8 cellular contexts compared by ENCODE assay signal in the genomic region with DNA sequence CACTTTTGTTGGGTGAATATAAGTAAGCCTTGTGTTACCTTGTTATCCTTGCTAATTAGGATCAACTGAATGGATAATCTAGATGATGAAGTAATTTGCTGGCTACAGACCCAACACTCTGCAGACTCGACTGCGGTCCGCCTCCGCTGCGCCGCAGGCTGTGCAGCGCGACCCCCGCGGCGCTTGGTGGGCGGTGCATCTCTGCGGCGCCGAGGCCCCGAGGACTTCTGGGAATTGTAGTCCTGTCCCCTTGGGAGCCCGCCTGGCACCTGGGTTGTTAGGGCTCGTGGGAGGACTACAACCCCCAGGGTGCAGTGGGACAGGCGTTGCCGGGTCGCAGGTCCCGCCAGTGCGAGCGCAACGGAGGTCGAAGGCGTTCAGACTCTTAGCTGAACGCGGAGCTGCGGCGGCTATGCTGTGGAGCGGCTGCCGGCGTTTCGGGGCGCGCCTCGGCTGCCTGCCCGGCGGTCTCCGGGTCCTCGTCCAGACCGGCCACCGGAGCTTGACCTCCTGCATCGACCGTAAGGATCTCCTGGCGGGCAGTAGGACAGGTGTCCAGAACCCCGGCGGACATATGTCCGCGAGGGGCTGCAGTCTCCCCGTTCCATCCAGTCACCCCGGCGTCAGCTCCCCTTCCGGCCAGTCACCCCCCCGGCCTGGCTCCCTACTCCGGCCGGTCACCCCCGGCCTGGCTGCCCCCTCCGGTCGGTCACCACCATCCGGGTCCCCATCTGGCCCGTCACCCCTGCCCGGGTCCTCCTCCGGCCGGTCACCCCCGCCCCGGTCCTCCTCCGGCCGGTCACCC.
A peak's percentile ranks its signal among the peaks of the same experiment; 100 is the strongest.
DNase-seq lines count a peak whose midpoint lies in the region; ATAC-seq and TF ChIP-seq lines count a peak whose summit lies in the region.

A gene (plus strand): TSS at position 380 of the 805 bp plus-strand sequence. CDS start 33 bp downstream, at position 413.
A gene (minus strand): TSS at position 164 of the 805 bp plus-strand sequence. CDS start 470 bp downstream, outside the sequence.

- peak; percentile 98 for ATAC-seq in GM19025 (IDR thresholded peaks at IDR 0.05; ENCODE audit: low read depth, unreplicated experiment)
- peak; percentile 99 for ATAC-seq in HG03342 (IDR thresholded peaks at IDR 0.05; ENCODE audit: unreplicated experiment)
- peak; percentile 100 for ATAC-seq in central memory CD8-positive, alpha-beta T cell (replicated peaks; ENCODE audit: extremely low read depth, poor library complexity, severe bottlenecking)

- TF ChIP-seq CTCF in AG10803 (conservative IDR thresholded peaks at IDR 0.05; ENCODE audit: low read length), result peak; percentile 22

- peaks cover 27% of the 10 kb centered on the region for H3K36me3 Mint-ChIP-seq in central memory CD8-positive, alpha-beta T cell (ENCODE audit: insufficient read depth)

- DNase-seq in AG10803 (ENCODE audit: low read depth) (peak; percentile 94), NCI-H446 (lab: John Stamatoyannopoulos, UW) (peak; percentile 94 to 99), islet precursor cell (peak; percentile 98)
- peak; percentile 94 for DNase-seq in activated CD4-positive, CD25-positive, alpha-beta regulatory T cell treated with anti-CD3 and anti-CD28 coated beads, Interleukin-2, amount 50 U/mL, for 16 hours (ENCODE audit: low read depth, low spot score)
- peak; percentile 90 to 93 for DNase-seq in central memory CD8-positive, alpha-beta T cell (ENCODE audit: low spot score in 2 of 2)
- peak; percentile 88 to 94 (median 92) for DNase-seq in stimulated activated CD4-positive, alpha-beta T cell treated with anti-CD3 and anti-CD28 coated beads, Interleukin-12 subunit alpha, Interleukin-12 subunit beta, amount 100 ng/mL, for 48 hours (ENCODE audit: low read depth in 2 of 3, low spot score in 1 of 3)

- peak within 1 kb of the TSS; percentile 97 for H3K4me3 Mint-ChIP-seq in central memory CD8-positive, alpha-beta T cell

- H3K4me3 ChIP-seq in AG10803 (ENCODE audit: low read length), result peak within 1 kb of the TSS; percentile 93

- peak within 1 kb of the TSS; percentile 68 for H3K27ac Mint-ChIP-seq in central memory CD8-positive, alpha-beta T cell (ENCODE audit: low read depth)

- no peaks in the 10 kb centered on the region for H3K9me3 Mint-ChIP-seq in central memory CD8-positive, alpha-beta T cell

- H3K27me3 Mint-ChIP-seq in central memory CD8-positive, alpha-beta T cell, result no peaks in the 10 kb centered on the region

- H3K4me1 Mint-ChIP-seq in central memory CD8-positive, alpha-beta T cell, result peaks cover 41% of the 10 kb centered on the region

Comparison
In these comparisons a context has a peak if more than half of its experiments do, and no peak if none do; other contexts are left out.
1. Peak in every context shown above with its lines: DNase-seq, ATAC-seq and H3K4me3 ChIP-seq.